Comparison of ENCODE assay signal across 10 cellular contexts in genomic region chr2:207239754-207240494, GRCh38.
DNase-seq lines count a peak whose midpoint lies in the region; FAIRE-seq and TF ChIP-seq lines count a peak whose summit lies in the region.
"Had no signal": no experiment of that assay in that cellular context is flagged by ENCODE, and none has a peak within 500 bp of the region (broad histone marks: within the 10 kb centered on the region; RNA-seq: fewer than 3 reads in every experiment).

No MANE protein-coding gene starts in this region.

- no peaks in the 10 kb centered on the region for H3K36me3 ChIP-seq in kidney (ENCODE audit: control insufficient read depth in 1 of 2, insufficient read depth in 2 of 2, low read length in 2 of 2)
- H3K36me3 ChIP-seq in H7 (replicated peaks; ENCODE audit: control insufficient read depth, insufficient read depth, low read length): no peaks in the 10 kb centered on the region

- no peaks in the 10 kb centered on the region for H3K27me3 ChIP-seq in H7 (ENCODE audit: control insufficient read depth, insufficient read depth, low read length)

- no peaks in the 10 kb centered on the region for H3K9me3 ChIP-seq in kidney (ENCODE audit: control insufficient read depth in 1 of 2, low read length in 2 of 2)

- H3K4me3 ChIP-seq in skin epidermis (no peak overlapping the region), kidney (ENCODE audit: low read length in 2 of 2) (no peak overlapping the region), H7 (ENCODE audit: insufficient read depth, low read depth, low read length) (no peak overlapping the region)

- intact Hi-C loops in kidney (cut with DNase I): no loop called here

- DNase-seq in NCI-H1105 treated with DMSO at 0.1 percent for 48 hours (lab: John Stamatoyannopoulos, UW) (peak; percentile 15), NCI-H1105 (lab: John Stamatoyannopoulos, UW) (no peak), NCI-H2196 (lab: John Stamatoyannopoulos, UW; ENCODE audit: unreplicated experiment) (peak; percentile 52), dermis blood vessel endothelial cell (peak; percentile 64), kidney (no peak), germinal center (ENCODE audit: low spot score) (no peak), H7 (no peak)
- DNase-seq: activated gamma-delta T cell, NCI-H1930 had no signal

- peak overlapping the region; percentile 12 to 93 (median 79) for H3K27ac ChIP-seq in skin epidermis
- H3K27ac ChIP-seq in kidney (ENCODE audit: low read depth in 2 of 2, low read length in 2 of 2): no peak overlapping the region

- TF ChIP-seq CTCF in kidney (IDR thresholded peaks at IDR 0.05; ENCODE audit: borderline replicate concordance, extremely low read depth, insufficient read depth): no peak

- peaks cover 0 to 2% of the 10 kb centered on the region in 2 donors for H3K4me1 ChIP-seq in kidney (ENCODE audit: control insufficient read depth in 1 of 2, insufficient read depth in 1 of 2, low read depth in 1 of 2, low read length in 2 of 2)

- no peak for FAIRE-seq in kidney (lab: Jason Lieb, UNC)

- no peak overlapping the region for H3K9ac ChIP-seq in kidney (ENCODE audit: low read length in 2 of 2)

Comparison
In these comparisons a context has a peak if more than half of its experiments do, and no peak if none do; other contexts are left out.
1. DNase-seq: peak in NCI-H1105 treated with DMSO at 0.1 percent for 48 hours (single experiment), NCI-H2196 (single experiment) and dermis blood vessel endothelial cell (single experiment); none in NCI-H1105 (single experiment), kidney (single experiment), germinal center (single experiment) and H7 (single experiment).
2. H3K27ac ChIP-seq: peak in skin epidermis (21 of 21); none in kidney (0 of 2).